ENCODE assay signal across 17 cellular contexts in the genomic region with DNA sequence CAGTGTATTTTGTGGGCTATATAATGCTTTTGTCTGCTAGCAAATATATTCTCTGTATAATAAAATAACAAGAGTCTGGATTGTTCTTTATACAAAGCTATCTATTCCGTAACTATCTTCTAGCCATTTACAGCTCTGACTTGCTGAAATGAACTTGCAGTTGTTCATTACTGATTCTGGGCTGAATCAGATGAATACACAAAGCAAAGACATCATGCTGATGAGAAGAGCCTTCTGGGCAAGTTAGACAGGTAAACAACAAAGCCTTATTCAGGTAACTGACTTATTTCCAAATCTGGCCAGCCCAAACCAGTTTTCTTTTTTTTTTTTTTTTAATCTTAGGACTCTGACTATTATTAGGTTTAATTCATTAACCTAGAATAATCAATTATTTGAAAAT.
"Had no signal": no experiment of that assay in that cellular context is flagged by ENCODE, and none has a peak within 500 bp of the region (broad histone marks: within the 10 kb centered on the region; RNA-seq: fewer than 3 reads in every experiment).

No MANE protein-coding gene starts in this region.

- ATAC-seq: activated CD4-positive, CD25-positive, alpha-beta regulatory T cell treated with anti-CD3 and anti-CD28 coated beads, Interleukin-2, amount 50 U/mL, for 24 hours; effector memory CD8-positive, alpha-beta T cell; natural killer cell had no signal

- H3K4me1 ChIP-seq: upper lobe of right lung had no signal

- H3K4me3 ChIP-seq: left ventricle myocardium inferior, thoracic aorta, upper lobe of right lung had no signal

- H3K9me3 ChIP-seq: left ventricle myocardium inferior, thoracic aorta, upper lobe of right lung had no signal

- H3K27ac ChIP-seq: brain microvascular endothelial cell, left ventricle myocardium inferior, thoracic aorta, upper lobe of right lung had no signal

- DNase-seq: activated CD4-positive, alpha-beta T cell treated with anti-CD3 and anti-CD28 coated beads, Interleukin-2, amount 50 U/mL, for 1 hour; activated CD8-positive, alpha-beta memory T cell treated with anti-CD3 and anti-CD28 coated beads for 24 hours; activated naive CD8-positive, alpha-beta T cell treated with anti-CD3 and anti-CD28 coated beads for 36 hours; brain microvascular endothelial cell; cerebellar nuclear complex; dermis blood vessel endothelial cell; effector memory CD8-positive, alpha-beta T cell; erythroblast; left ventricle myocardium inferior; natural killer cell; posterior cingulate gyrus; retina; stimulated activated CD4-positive, alpha-beta T cell treated with anti-CD3 and anti-CD28 coated beads, Interleukin-12 subunit alpha, Interleukin-12 subunit beta, amount 100 ng/mL, for 4 hours; stimulated activated CD4-positive, alpha-beta T cell treated with anti-CD3 and anti-CD28 coated beads, Interleukin-2, amount 100 ng/mL, for 24 hours; upper lobe of right lung had no signal

- H3K27me3 ChIP-seq: brain microvascular endothelial cell, upper lobe of right lung had no signal

- H3K36me3 ChIP-seq: brain microvascular endothelial cell, left ventricle myocardium inferior, thoracic aorta, upper lobe of right lung had no signal
